8 cellular contexts compared by ENCODE assay signal in the genomic region with DNA sequence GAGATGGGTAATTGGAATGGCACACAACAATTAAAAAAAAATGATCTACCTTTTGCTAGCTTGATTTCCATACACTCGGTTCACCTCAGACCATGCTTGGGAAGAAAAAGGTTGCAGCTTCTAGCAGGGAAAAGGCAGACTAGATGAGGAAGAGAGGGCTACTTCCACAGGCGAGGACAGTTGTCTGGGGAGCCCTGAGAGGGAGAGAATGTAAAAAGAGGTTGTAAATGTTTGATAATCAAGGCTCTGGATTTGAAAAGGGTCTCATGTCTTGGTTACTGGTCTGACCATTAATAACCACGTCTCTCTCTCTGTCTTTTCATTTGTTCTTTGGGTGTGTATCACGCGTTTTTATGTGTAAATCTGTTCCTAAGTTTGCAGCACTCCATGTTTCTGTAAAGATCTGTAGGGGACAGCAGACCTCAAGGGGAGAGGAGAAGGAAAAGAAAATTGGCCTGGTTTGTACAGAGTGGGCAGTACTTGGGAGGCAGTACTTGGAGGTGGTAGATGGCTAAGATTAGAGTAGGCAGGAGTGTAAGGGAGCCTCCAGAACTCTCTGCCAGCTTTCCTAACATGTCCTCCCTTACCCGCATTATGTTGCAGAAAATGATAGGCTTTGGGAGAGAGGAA. TPM values are rescaled to one million over a fixed set of nuclear protein-coding genes. Genes with fewer than 3 reads are reported as not detected.
DNase-seq lines count a peak whose midpoint lies in the region; ATAC-seq and TF ChIP-seq lines count a peak whose summit lies in the region.

No MANE protein-coding gene starts in this region.

- peak overlapping the region; percentile 87 for H3K9ac ChIP-seq in SK-N-MC (ENCODE audit: insufficient read length)

- H3K9me3 ChIP-seq in SK-N-MC (ENCODE audit: low read depth, low read length) = no peaks in the 10 kb centered on the region

- H3K4me3 ChIP-seq in SK-N-MC = peak overlapping the region; percentile 92

- H3K27me3 Mint-ChIP-seq in T-helper 1 cell treated with Interleukin-12 subunit alpha and Interleukin-12 subunit beta and Interleukin-4 antibody, amounts not matched to agents 30 μg/mL and 1 μg/mL, for 36 hours (ENCODE audit: low read depth) = no peaks in the 10 kb centered on the region
- no peaks in the 10 kb centered on the region for H3K27me3 Mint-ChIP-seq in neural crest cell (ENCODE audit: low read depth)

- peak; percentile 11 for ATAC-seq in HG02938 (IDR thresholded peaks at IDR 0.05; ENCODE audit: unreplicated experiment)

- H3K36me3 Mint-ChIP-seq in T-helper 1 cell treated with Interleukin-12 subunit alpha and Interleukin-12 subunit beta and Interleukin-4 antibody, amounts not matched to agents 30 μg/mL and 1 μg/mL, for 36 hours (ENCODE audit: low read depth) = peaks cover 10% of the 10 kb centered on the region
- H3K36me3 Mint-ChIP-seq in neural crest cell (ENCODE audit: low read depth) = peaks cover 27% of the 10 kb centered on the region

- no peak overlapping the region for H3K27ac ChIP-seq in SK-N-MC

- no peaks in the 10 kb centered on the region for H3K9me3 Mint-ChIP-seq in T-helper 1 cell treated with Interleukin-12 subunit alpha and Interleukin-12 subunit beta and Interleukin-4 antibody, amounts not matched to agents 30 μg/mL and 1 μg/mL, for 36 hours
- peaks cover 16% of the 10 kb centered on the region for H3K9me3 Mint-ChIP-seq in neural crest cell

- peak overlapping the region; percentile 98 for H3K4me3 Mint-ChIP-seq in T-helper 1 cell treated with Interleukin-12 subunit alpha and Interleukin-12 subunit beta and Interleukin-4 antibody, amounts not matched to agents 30 μg/mL and 1 μg/mL, for 36 hours
- H3K4me3 Mint-ChIP-seq in neural crest cell = peak overlapping the region; percentile 96

- DNase-seq in T-helper 1 cell (no peak), SK-N-MC (ENCODE audit: low read depth, low spot score) (no peak), fibroblast of gingiva (ENCODE audit: low read depth) (peak; percentile 39), neural crest cell (ENCODE audit: low read depth, low spot score) (no peak), COLO829 (ENCODE audit: low spot score) (no peak), HuH-7.5 (ENCODE audit: low spot score) (no peak)

- peak overlapping the region; percentile 93 for H3K27ac Mint-ChIP-seq in T-helper 1 cell treated with Interleukin-12 subunit alpha and Interleukin-12 subunit beta and Interleukin-4 antibody, amounts not matched to agents 30 μg/mL and 1 μg/mL, for 36 hours
- H3K27ac Mint-ChIP-seq in neural crest cell (ENCODE audit: unreplicated experiment) = peak overlapping the region; percentile 99

- no peak for TF ChIP-seq CTCF in neural crest cell (conservative IDR thresholded peaks at IDR 0.05)

- H3K4me1 Mint-ChIP-seq in T-helper 1 cell treated with Interleukin-12 subunit alpha and Interleukin-12 subunit beta and Interleukin-4 antibody, amounts not matched to agents 30 μg/mL and 1 μg/mL, for 36 hours (ENCODE audit: low read depth) = peaks cover 21% of the 10 kb centered on the region
- H3K4me1 Mint-ChIP-seq in neural crest cell = peaks cover 31% of the 10 kb centered on the region

- H3K36me3 ChIP-seq in SK-N-MC (ENCODE audit: insufficient read depth, low read length) = peaks cover 6% of the 10 kb centered on the region; the same call in 1 of the 2 replicates

RNA-seq across cellular contexts. Expression of a gene that starts 0.8 kb away (rescaled TPM):
- total RNA-seq in neural crest cell = 13.2 and 13.8 TPM in 2 replicates

RNA-seq across cellular contexts. Expression of a gene that starts 51.2 kb away (rescaled TPM):
- total RNA-seq in neural crest cell = 4.9 and 5.6 TPM in 2 replicates
